ENCODE assay signal across 10 cellular contexts in the genomic region with DNA sequence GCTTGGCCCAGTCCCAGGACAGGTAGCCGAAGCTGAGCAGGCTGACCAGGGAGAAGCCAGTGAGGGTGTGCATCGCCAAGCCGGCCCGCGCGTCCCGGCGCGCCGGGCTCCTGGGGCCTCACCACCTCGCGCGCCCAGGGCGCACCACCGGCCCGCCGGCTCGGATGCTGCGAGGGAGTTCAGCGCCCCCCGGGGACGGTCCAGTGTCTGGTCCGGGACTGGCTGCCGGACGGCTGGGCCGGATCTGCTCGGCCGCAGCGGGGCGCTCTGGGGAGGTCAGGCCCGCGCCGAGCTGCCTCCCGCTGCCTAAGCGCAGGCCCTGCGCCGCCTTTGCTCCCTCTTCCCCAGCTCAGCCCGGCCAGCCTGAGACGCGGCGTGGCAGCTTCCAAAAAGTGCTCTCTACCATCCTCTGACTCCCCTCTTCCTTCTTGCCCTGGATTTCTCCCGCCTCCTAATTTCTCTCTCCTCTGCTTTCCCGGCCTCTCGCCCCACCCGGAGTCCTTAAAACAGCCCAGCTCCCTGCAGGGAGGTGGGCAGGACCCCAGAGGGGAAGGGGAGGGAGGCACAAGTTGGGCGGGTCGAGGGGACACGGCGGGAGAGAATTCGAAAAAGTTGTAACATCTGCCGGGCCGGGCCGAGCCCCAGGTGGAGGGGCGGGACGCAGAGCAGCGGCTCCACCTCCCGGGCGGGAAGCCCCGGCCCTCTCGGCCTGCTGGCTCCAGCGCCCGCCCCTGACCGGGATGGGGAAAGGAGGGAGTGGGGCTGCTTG. TPM values are rescaled to one million over a fixed set of nuclear protein-coding genes. Genes with fewer than 3 reads are reported as not detected.
A peak's percentile ranks its signal among the peaks of the same experiment; 100 is the strongest.
DNase-seq lines count a peak whose midpoint lies in the region; ATAC-seq and TF ChIP-seq lines count a peak whose summit lies in the region.
"Had no signal": no experiment of that assay in that cellular context is flagged by ENCODE, and none has a peak within 500 bp of the region (broad histone marks: within the 10 kb centered on the region; RNA-seq: fewer than 3 reads in every experiment).

Gene ARSI (minus strand): TSS at position 605 of the 769 bp plus-strand sequence. CDS start 532 bp downstream, at position 73.

- no peaks in the 10 kb centered on the region for H3K27me3 ChIP-seq in Caco-2 (replicated peaks; ENCODE audit: control insufficient read depth, insufficient read depth, low read length)
- H3K27me3 ChIP-seq in ovary, result no peaks in the 10 kb centered on the region

- H3K27me3 Mint-ChIP-seq in Caco-2 (ENCODE audit: insufficient read depth, unreplicated experiment) (no peaks in the 10 kb centered on the region), T-helper 17 cell (peaks cover 53% of the 10 kb centered on the region)
- peaks cover 40% of the 10 kb centered on the region for H3K27me3 Mint-ChIP-seq in activated CD4-positive, alpha-beta T cell treated with anti-CD3 and anti-CD28 coated beads, Interleukin-2, amount 10 ng/mL, durations not matched to agents 7 days and 5 days

- WGBS in ovary, 3 donors, result 0 to 1% (median 1%) methylated on average over 40 to 63 of the region's 63 CpGs

- H3K36me3 Mint-ChIP-seq in Caco-2 (ENCODE audit: insufficient read depth, unreplicated experiment) (no peaks in the 10 kb centered on the region), T-helper 17 cell (ENCODE audit: low read depth) (peaks cover 2% of the 10 kb centered on the region)
- no peaks in the 10 kb centered on the region for H3K36me3 Mint-ChIP-seq in activated CD4-positive, alpha-beta T cell treated with anti-CD3 and anti-CD28 coated beads, Interleukin-2, amount 10 ng/mL, durations not matched to agents 7 days and 5 days (ENCODE audit: low read depth)
- H3K36me3 Mint-ChIP-seq: natural killer cell treated with Interleukin-12 subunit alpha and Interleukin-12 subunit beta and Interleukin-15 and Interleukin-18, amount 100 ng/mL, for 72 hours had no signal

- no peak for TF ChIP-seq POLR2A in ovary (IDR thresholded peaks at IDR 0.05)

- BruUV-seq in Caco-2 (replicated peaks; lab: Mats Ljungman, UMichigan), result no TSS peak

- DNase-seq in Caco-2, result peak; percentile 54 to 70
- no peak for DNase-seq in T-helper 17 cell
- no peak for DNase-seq in Right ventricle myocardium inferior (ENCODE audit: missing footprints)
- peak; percentile 46 to 69 (median 63) for DNase-seq in ovary
- DNase-seq in GM13977 (ENCODE audit: low spot score), result no peak
- no peak for DNase-seq in activated CD4-positive, alpha-beta T cell treated with anti-CD3 and anti-CD28 coated beads, Interleukin-2, amount 10 ng/mL, durations not matched to agents 7 days and 5 days
- DNase-seq in DMS153 treated with DMSO at 0.1 percent for 48 hours (lab: John Stamatoyannopoulos, UW; ENCODE audit: unreplicated experiment), result no peak
- DNase-seq: Karpas-422 had no signal

- H3K36me3 ChIP-seq in Caco-2 (ENCODE audit: control insufficient read depth, insufficient read depth, low read length) (no peaks in the 10 kb centered on the region), ovary (no peaks in the 10 kb centered on the region)

- in situ Hi-C loops in GM13977 (cut with MboI; ENCODE audit: low pct_unique_long_range_greater_than_20kb, low sequenced_read_pairs, unreplicated experiment), result no loop called here

- peak in 1 of 2 experiments; percentile 9 for TF ChIP-seq CTCF in Caco-2 (IDR thresholded peaks at IDR 0.05; ENCODE audit: insufficient read depth in 1 of 2, low read depth in 1 of 2, low read length in 1 of 2, severe bottlenecking in 1 of 2, unreplicated experiment in 1 of 2)
- no peak for TF ChIP-seq CTCF in ovary (IDR thresholded peaks at IDR 0.05)
- TF ChIP-seq CTCF in GM13977 (IDR thresholded peaks at IDR 0.05; ENCODE audit: extremely low read depth, insufficient read depth, missing control alignments), result no peak

- peak within 1 kb of the TSS in 1 of 2 donors; percentile 11 for H3K27ac ChIP-seq in ovary

- H3K27ac Mint-ChIP-seq in Caco-2 (ENCODE audit: unreplicated experiment) (peak within 1 kb of the TSS; percentile 21), T-helper 17 cell (no peak within 1 kb of the TSS)
- H3K27ac Mint-ChIP-seq in activated CD4-positive, alpha-beta T cell treated with anti-CD3 and anti-CD28 coated beads, Interleukin-2, amount 10 ng/mL, durations not matched to agents 7 days and 5 days, result no peak within 1 kb of the TSS
- H3K27ac Mint-ChIP-seq: natural killer cell treated with Interleukin-12 subunit alpha and Interleukin-12 subunit beta and Interleukin-15 and Interleukin-18, amount 100 ng/mL, for 72 hours had no signal

- ATAC-seq in T-helper 17 cell (no peak), Right ventricle myocardium inferior (peak; percentile 59), GM19328 (IDR thresholded peaks at IDR 0.05; ENCODE audit: unreplicated experiment) (no peak)

- H3K4me3 ChIP-seq in Caco-2 (ENCODE audit: low read depth, low read length) (peak within 1 kb of the TSS; percentile 34), ovary (peak within 1 kb of the TSS; percentile 40)

- H3K4me1 Mint-ChIP-seq in Caco-2 (ENCODE audit: low read depth, unreplicated experiment) (no peaks in the 10 kb centered on the region), T-helper 17 cell (peaks cover 11% of the 10 kb centered on the region)
- peaks cover 2% of the 10 kb centered on the region for H3K4me1 Mint-ChIP-seq in activated CD4-positive, alpha-beta T cell treated with anti-CD3 and anti-CD28 coated beads, Interleukin-2, amount 10 ng/mL, durations not matched to agents 7 days and 5 days

- H3K4me3 Mint-ChIP-seq in Caco-2 (ENCODE audit: unreplicated experiment) (peak within 1 kb of the TSS; percentile 71), T-helper 17 cell (peak within 1 kb of the TSS; percentile 19)
- no peak within 1 kb of the TSS for H3K4me3 Mint-ChIP-seq in activated CD4-positive, alpha-beta T cell treated with anti-CD3 and anti-CD28 coated beads, Interleukin-2, amount 10 ng/mL, durations not matched to agents 7 days and 5 days
- H3K4me3 Mint-ChIP-seq: natural killer cell treated with Interleukin-12 subunit alpha and Interleukin-12 subunit beta and Interleukin-15 and Interleukin-18, amount 100 ng/mL, for 72 hours had no signal

- CTCF ChIA-PET in Caco-2 (lab: Charles Lee), result interaction anchor here (0.9 to 1.5 kb wide), 2 partner anchors 13 to 15 kb away, joined by 3 to 4 read pairs; partner anchors contain the start of gene CAMK2A
- CTCF ChIA-PET in activated CD4-positive, alpha-beta T cell treated with anti-CD3 and anti-CD28 coated beads, Interleukin-2, amount 10 ng/mL, durations not matched to agents 7 days and 5 days (lab: Charles Lee), result interaction anchor here (1.2 kb wide), 1 partner anchor 16 kb away, joined by 3 read pairs; no protein-coding TSS in a partner anchor

- H3K9me3 ChIP-seq in Caco-2 (no peaks in the 10 kb centered on the region), T-helper 17 cell (ENCODE audit: control insufficient read depth, low read length, poor library complexity, severe bottlenecking) (no peaks in the 10 kb centered on the region), ovary (no peaks in the 10 kb centered on the region)

- H3K4me1 ChIP-seq in Caco-2, result peaks cover 5% of the 10 kb centered on the region
- H3K4me1 ChIP-seq in ovary (ENCODE audit: insufficient read depth), result peaks cover 10% of the 10 kb centered on the region

- POLR2A ChIA-PET in Caco-2 (lab: Charles Lee), result interaction anchor here (0.7 kb wide), 1 partner anchor 14 kb away, joined by 3 read pairs; no protein-coding TSS in a partner anchor
- POLR2A ChIA-PET in activated CD4-positive, alpha-beta T cell treated with anti-CD3 and anti-CD28 coated beads, Interleukin-2, amount 10 ng/mL, durations not matched to agents 7 days and 5 days (lab: Charles Lee), result no interaction called here

- intact Hi-C loops in Caco-2 (cut with micrococcal nuclease; ENCODE audit: unreplicated experiment), result loop anchor here (2.0 kb wide), 1 partner anchor 48 kb away; no protein-coding TSS in a partner anchor
- intact Hi-C loops in Right ventricle myocardium inferior (cut with DNase I), result no loop called here
- intact Hi-C loops in ovary (cut with DNase I), result no loop called here

- no peak for TF ChIP-seq EP300 in ovary (IDR thresholded peaks at IDR 0.05)

- no peaks in the 10 kb centered on the region for H3K9me3 Mint-ChIP-seq in Caco-2 (ENCODE audit: unreplicated experiment)
- H3K9me3 Mint-ChIP-seq in activated CD4-positive, alpha-beta T cell treated with anti-CD3 and anti-CD28 coated beads, Interleukin-2, amount 10 ng/mL, durations not matched to agents 7 days and 5 days, result no peaks in the 10 kb centered on the region
- H3K9me3 Mint-ChIP-seq: natural killer cell treated with Interleukin-12 subunit alpha and Interleukin-12 subunit beta and Interleukin-15 and Interleukin-18, amount 100 ng/mL, for 72 hours had no signal

RNA-seq across cellular contexts. Expression of gene ARSI, which starts in this region (rescaled TPM):
- total RNA-seq in Caco-2 (2022) (0.52 and 0.65 TPM in 2 replicates), T-helper 17 cell (not detected), Right ventricle myocardium inferior (0.65 TPM), ovary (1 to 10 TPM in 4 of 7 donors, under 1 TPM in 3; 0.15 to 1.4 (median 1.1) TPM)
- under 1 TPM; 0.35 to 0.63 TPM for polyA plus RNA-seq in ovary
- not detected for total RNA-seq in activated CD4-positive, alpha-beta T cell treated with anti-CD3 and anti-CD28 coated beads, Interleukin-2, amount 10 ng/mL, durations not matched to agents 7 days and 5 days
- total RNA-seq: natural killer cell treated with Interleukin-12 subunit alpha and Interleukin-12 subunit beta and Interleukin-15 and Interleukin-18, amount 100 ng/mL, for 72 hours had no signal

Comparison
In these comparisons a context has a peak if more than half of its experiments do, and no peak if none do; other contexts are left out.
1. Peak in DNase-seq and H3K4me3 ChIP-seq in Caco-2; RNA of the gene not detected or under 1 TPM.
2. Peak in ATAC-seq in Right ventricle myocardium inferior; RNA of the gene not detected or under 1 TPM.
3. DNase-seq: peak in ovary (5 of 5); none in T-helper 17 cell (0 of 3), Right ventricle myocardium inferior (single experiment), GM13977 (single experiment), activated CD4-positive, alpha-beta T cell treated with anti-CD3 and anti-CD28 coated beads, Interleukin-2, amount 10 ng/mL, durations not matched to agents 7 days and 5 days (single experiment) and DMS153 treated with DMSO at 0.1 percent for 48 hours (single experiment).